1 cellular context compared by ENCODE assay signal in genomic region chr1:168535536-168535935, GRCh38.
TF ChIP-seq lines count a peak whose summit lies in the region.

No MANE protein-coding gene starts in this region.

TF ChIP-seq in GM12878, 131 proteins besides CTCF, POLR2A, EP300 and RAD21:
- TF ChIP-seq RUNX3 (IDR thresholded peaks at IDR 0.05; ENCODE audit: low read length) (peak; percentile 39), ATF7 (IDR thresholded peaks at IDR 0.05; ENCODE audit: low read depth) (no peak), DPF2 (IDR thresholded peaks at IDR 0.05) (0 out of 2 replicates have a peak, but pooled peaks have one; percentile 37), NR2F1 (conservative IDR thresholded peaks at IDR 0.05) (0 out of 2 replicates have a peak, but pooled peaks have one; percentile 10), IKZF1 (conservative IDR thresholded peaks at IDR 0.05) (0 out of 2 replicates have a peak, but pooled peaks have one; percentile 43), MTA2 (IDR thresholded peaks at IDR 0.05; ENCODE audit: low read depth) (peak; percentile 40; the same call in 1 of the 2 replicates), CREB1 (IDR thresholded peaks at IDR 0.05; ENCODE audit: low read depth) (no peak)
TF ChIP-seq in GM12878: peak in this region for 5.
